In the genomic region with DNA sequence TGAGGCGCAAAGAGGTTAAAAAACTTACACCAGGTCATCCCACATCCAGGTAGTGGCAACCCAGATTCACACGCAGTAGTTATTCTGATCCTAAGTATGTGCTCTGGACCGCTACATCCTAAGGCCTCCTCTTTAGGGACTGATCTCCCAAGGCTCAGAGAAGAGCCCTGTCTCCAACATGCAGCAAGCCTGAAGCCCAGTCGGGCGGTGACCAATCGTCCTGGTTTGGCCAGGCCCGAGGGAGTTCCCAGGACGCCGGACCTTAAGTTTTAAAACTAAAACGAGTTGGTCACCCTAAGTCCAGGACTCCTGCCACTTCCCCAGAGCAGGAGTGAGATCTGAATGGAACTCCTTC, we compare ENCODE assay signal across 1 cellular context.
A peak's percentile ranks its signal among the peaks of the same experiment; 100 is the strongest.
TF ChIP-seq lines count a peak whose summit lies in the region.

No MANE protein-coding gene starts in this region.

TF ChIP-seq in HepG2, 621 proteins besides CTCF, POLR2A, EP300 and RAD21 (continues in another document):
- TF ChIP-seq, protein P1, sequence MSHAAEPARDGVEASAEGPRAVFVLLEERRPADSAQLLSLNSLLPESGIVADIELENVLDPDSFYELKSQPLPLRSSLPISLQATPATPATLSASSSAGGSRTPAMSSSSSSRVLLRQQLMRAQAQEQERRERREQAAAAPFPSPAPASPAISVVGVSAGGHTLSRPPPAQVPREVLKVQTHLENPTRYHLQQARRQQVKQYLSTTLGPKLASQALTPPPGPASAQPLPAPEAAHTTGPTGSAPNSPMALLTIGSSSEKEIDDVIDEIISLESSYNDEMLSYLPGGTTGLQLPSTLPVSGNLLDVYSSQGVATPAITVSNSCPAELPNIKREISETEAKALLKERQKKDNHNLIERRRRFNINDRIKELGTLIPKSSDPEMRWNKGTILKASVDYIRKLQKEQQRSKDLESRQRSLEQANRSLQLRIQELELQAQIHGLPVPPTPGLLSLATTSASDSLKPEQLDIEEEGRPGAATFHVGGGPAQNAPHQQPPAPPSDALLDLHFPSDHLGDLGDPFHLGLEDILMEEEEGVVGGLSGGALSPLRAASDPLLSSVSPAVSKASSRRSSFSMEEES (CRISPR knock-in tag; IDR thresholded peaks at IDR 0.05) = no peak
- TF ChIP-seq ZNF44 (CRISPR knock-in tag; IDR thresholded peaks at IDR 0.05) (no peak), NBN (conservative IDR thresholded peaks at IDR 0.05) (no peak), GATAD2A (CRISPR knock-in tag; IDR thresholded peaks at IDR 0.05) (no peak), ZSCAN9 (CRISPR knock-in tag; IDR thresholded peaks at IDR 0.05; ENCODE audit: borderline replicate concordance) (no peak), KDM5B (CRISPR knock-in tag; IDR thresholded peaks at IDR 0.05; ENCODE audit: borderline replicate concordance) (no peak), HNRNPK (IDR thresholded peaks at IDR 0.05; ENCODE audit: low read depth, low read length, poor library complexity, severe bottlenecking) (no peak), PCBP1 (IDR thresholded peaks at IDR 0.05; ENCODE audit: borderline replicate concordance, low read depth, low read length) (no peak), KDM2A (CRISPR knock-in tag; IDR thresholded peaks at IDR 0.05; ENCODE audit: borderline replicate concordance, low read depth) (no peak), ZNF850 (CRISPR knock-in tag; conservative IDR thresholded peaks at IDR 0.05) (no peak), MXD4 (CRISPR knock-in tag; IDR thresholded peaks at IDR 0.05) (no peak), SIX4 (CRISPR knock-in tag; IDR thresholded peaks at IDR 0.05) (no peak), KLF13 (CRISPR knock-in tag; IDR thresholded peaks at IDR 0.05) (no peak), ZFP41 (CRISPR knock-in tag; IDR thresholded peaks at IDR 0.05; ENCODE audit: borderline replicate concordance) (no peak), ZNF530 (CRISPR knock-in tag; IDR thresholded peaks at IDR 0.05; ENCODE audit: low read depth) (no peak), ZNF20 (CRISPR knock-in tag; IDR thresholded peaks at IDR 0.05) (no peak), FOXA1 (IDR thresholded peaks at IDR 0.05) (no peak), FOXA1 (CRISPR knock-in tag; IDR thresholded peaks at IDR 0.05) (no peak), ZSCAN22 (CRISPR knock-in tag; IDR thresholded peaks at IDR 0.05) (no peak), ZNF446 (CRISPR knock-in tag; IDR thresholded peaks at IDR 0.05) (no peak), HDAC6 (IDR thresholded peaks at IDR 0.05; ENCODE audit: low read depth, low read length) (no peak), PCBP2 (optimal IDR thresholded peaks at IDR 0.05; ENCODE audit: low read depth, low read length, poor library complexity, severe bottlenecking) (no peak), ZFYVE20 (CRISPR knock-in tag; IDR thresholded peaks at IDR 0.05; ENCODE audit: borderline replicate concordance, low read depth) (no peak), KDM1A (CRISPR knock-in tag; IDR thresholded peaks at IDR 0.05) (no peak), SNAI1 (CRISPR knock-in tag; IDR thresholded peaks at IDR 0.05; ENCODE audit: borderline replicate concordance) (no peak), ZNF772 (CRISPR knock-in tag; IDR thresholded peaks at IDR 0.05) (peak; percentile 11; the same call in 1 of the 2 replicates)
- TF ChIP-seq, protein P2, sequence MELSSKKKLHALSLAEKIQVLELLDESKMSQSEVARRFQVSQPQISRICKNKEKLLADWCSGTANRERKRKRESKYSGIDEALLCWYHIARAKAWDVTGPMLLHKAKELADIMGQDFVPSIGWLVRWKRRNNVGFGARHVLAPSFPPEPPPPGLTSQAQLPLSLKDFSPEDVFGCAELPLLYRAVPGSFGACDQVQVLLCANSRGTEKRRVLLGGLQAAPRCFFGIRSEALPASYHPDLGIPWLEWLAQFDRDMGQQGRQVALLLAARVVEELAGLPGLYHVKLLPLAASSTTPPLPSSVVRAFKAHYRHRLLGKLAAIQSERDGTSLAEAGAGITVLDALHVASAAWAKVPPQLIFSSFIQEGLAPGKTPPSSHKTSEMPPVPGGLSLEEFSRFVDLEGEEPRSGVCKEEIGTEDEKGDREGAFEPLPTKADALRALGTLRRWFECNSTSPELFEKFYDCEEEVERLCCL (CRISPR knock-in tag; IDR thresholded peaks at IDR 0.05; ENCODE audit: borderline replicate concordance) = 0 out of 2 replicates have a peak, but pooled peaks have one; percentile 4
- TF ChIP-seq, protein P3, sequence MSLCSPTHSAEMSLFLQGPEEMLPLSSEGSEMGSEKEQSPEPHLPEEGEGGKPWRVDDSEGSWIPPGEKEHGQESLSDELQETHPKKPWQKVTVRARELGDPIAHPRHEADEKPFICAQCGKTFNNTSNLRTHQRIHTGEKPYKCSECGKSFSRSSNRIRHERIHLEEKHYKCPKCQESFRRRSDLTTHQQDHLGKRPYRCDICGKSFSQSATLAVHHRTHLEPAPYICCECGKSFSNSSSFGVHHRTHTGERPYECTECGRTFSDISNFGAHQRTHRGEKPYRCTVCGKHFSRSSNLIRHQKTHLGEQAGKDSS (CRISPR knock-in tag; IDR thresholded peaks at IDR 0.05; ENCODE audit: borderline replicate concordance, low read depth) = 0 out of 2 replicates have a peak, but pooled peaks have one; percentile 1
- TF ChIP-seq, protein P4, sequence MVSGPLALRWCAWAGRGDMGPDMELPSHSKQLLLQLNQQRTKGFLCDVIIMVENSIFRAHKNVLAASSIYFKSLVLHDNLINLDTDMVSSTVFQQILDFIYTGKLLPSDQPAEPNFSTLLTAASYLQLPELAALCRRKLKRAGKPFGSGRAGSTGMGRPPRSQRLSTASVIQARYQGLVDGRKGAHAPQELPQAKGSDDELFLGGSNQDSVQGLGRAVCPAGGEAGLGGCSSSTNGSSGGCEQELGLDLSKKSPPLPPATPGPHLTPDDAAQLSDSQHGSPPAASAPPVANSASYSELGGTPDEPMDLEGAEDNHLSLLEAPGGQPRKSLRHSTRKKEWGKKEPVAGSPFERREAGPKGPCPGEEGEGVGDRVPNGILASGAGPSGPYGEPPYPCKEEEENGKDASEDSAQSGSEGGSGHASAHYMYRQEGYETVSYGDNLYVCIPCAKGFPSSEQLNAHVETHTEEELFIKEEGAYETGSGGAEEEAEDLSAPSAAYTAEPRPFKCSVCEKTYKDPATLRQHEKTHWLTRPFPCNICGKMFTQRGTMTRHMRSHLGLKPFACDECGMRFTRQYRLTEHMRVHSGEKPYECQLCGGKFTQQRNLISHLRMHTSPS (CRISPR knock-in tag; IDR thresholded peaks at IDR 0.05; ENCODE audit: low read depth) = no peak
- TF ChIP-seq, protein P5, sequence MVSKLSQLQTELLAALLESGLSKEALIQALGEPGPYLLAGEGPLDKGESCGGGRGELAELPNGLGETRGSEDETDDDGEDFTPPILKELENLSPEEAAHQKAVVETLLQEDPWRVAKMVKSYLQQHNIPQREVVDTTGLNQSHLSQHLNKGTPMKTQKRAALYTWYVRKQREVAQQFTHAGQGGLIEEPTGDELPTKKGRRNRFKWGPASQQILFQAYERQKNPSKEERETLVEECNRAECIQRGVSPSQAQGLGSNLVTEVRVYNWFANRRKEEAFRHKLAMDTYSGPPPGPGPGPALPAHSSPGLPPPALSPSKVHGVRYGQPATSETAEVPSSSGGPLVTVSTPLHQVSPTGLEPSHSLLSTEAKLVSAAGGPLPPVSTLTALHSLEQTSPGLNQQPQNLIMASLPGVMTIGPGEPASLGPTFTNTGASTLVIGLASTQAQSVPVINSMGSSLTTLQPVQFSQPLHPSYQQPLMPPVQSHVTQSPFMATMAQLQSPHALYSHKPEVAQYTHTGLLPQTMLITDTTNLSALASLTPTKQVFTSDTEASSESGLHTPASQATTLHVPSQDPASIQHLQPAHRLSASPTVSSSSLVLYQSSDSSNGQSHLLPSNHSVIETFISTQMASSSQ (IDR thresholded peaks at IDR 0.05; ENCODE audit: low read depth) = no peak
- TF ChIP-seq, protein P5 (CRISPR knock-in tag; IDR thresholded peaks at IDR 0.05; ENCODE audit: borderline replicate concordance) = no peak
- TF ChIP-seq, protein P6, sequence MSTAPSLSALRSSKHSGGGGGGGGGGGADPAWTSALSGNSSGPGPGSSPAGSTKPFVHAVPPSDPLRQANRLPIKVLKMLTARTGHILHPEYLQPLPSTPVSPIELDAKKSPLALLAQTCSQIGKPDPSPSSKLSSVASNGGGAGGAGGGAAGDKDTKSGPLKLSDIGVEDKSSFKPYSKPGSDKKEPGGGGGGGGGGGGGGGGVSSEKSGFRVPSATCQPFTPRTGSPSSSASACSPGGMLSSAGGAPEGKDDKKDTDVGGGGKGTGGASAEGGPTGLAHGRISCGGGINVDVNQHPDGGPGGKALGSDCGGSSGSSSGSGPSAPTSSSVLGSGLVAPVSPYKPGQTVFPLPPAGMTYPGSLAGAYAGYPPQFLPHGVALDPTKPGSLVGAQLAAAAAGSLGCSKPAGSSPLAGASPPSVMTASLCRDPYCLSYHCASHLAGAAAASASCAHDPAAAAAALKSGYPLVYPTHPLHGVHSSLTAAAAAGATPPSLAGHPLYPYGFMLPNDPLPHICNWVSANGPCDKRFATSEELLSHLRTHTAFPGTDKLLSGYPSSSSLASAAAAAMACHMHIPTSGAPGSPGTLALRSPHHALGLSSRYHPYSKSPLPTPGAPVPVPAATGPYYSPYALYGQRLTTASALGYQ (CRISPR knock-in tag; IDR thresholded peaks at IDR 0.05) = no peak
- TF ChIP-seq, protein P7, sequence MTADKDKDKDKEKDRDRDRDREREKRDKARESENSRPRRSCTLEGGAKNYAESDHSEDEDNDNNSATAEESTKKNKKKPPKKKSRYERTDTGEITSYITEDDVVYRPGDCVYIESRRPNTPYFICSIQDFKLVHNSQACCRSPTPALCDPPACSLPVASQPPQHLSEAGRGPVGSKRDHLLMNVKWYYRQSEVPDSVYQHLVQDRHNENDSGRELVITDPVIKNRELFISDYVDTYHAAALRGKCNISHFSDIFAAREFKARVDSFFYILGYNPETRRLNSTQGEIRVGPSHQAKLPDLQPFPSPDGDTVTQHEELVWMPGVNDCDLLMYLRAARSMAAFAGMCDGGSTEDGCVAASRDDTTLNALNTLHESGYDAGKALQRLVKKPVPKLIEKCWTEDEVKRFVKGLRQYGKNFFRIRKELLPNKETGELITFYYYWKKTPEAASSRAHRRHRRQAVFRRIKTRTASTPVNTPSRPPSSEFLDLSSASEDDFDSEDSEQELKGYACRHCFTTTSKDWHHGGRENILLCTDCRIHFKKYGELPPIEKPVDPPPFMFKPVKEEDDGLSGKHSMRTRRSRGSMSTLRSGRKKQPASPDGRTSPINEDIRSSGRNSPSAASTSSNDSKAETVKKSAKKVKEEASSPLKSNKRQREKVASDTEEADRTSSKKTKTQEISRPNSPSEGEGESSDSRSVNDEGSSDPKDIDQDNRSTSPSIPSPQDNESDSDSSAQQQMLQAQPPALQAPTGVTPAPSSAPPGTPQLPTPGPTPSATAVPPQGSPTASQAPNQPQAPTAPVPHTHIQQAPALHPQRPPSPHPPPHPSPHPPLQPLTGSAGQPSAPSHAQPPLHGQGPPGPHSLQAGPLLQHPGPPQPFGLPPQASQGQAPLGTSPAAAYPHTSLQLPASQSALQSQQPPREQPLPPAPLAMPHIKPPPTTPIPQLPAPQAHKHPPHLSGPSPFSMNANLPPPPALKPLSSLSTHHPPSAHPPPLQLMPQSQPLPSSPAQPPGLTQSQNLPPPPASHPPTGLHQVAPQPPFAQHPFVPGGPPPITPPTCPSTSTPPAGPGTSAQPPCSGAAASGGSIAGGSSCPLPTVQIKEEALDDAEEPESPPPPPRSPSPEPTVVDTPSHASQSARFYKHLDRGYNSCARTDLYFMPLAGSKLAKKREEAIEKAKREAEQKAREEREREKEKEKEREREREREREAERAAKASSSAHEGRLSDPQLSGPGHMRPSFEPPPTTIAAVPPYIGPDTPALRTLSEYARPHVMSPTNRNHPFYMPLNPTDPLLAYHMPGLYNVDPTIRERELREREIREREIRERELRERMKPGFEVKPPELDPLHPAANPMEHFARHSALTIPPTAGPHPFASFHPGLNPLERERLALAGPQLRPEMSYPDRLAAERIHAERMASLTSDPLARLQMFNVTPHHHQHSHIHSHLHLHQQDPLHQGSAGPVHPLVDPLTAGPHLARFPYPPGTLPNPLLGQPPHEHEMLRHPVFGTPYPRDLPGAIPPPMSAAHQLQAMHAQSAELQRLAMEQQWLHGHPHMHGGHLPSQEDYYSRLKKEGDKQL (CRISPR knock-in tag; IDR thresholded peaks at IDR 0.05; ENCODE audit: low read depth) = no peak
- TF ChIP-seq, protein P8, sequence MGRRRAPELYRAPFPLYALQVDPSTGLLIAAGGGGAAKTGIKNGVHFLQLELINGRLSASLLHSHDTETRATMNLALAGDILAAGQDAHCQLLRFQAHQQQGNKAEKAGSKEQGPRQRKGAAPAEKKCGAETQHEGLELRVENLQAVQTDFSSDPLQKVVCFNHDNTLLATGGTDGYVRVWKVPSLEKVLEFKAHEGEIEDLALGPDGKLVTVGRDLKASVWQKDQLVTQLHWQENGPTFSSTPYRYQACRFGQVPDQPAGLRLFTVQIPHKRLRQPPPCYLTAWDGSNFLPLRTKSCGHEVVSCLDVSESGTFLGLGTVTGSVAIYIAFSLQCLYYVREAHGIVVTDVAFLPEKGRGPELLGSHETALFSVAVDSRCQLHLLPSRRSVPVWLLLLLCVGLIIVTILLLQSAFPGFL (CRISPR knock-in tag; IDR thresholded peaks at IDR 0.05) = 0 out of 2 replicates have a peak, but pooled peaks have one; percentile 44
- TF ChIP-seq, protein P9, sequence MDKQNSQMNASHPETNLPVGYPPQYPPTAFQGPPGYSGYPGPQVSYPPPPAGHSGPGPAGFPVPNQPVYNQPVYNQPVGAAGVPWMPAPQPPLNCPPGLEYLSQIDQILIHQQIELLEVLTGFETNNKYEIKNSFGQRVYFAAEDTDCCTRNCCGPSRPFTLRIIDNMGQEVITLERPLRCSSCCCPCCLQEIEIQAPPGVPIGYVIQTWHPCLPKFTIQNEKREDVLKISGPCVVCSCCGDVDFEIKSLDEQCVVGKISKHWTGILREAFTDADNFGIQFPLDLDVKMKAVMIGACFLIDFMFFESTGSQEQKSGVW (CRISPR knock-in tag; IDR thresholded peaks at IDR 0.05; ENCODE audit: borderline replicate concordance) = 0 out of 2 replicates have a peak, but pooled peaks have one; percentile 22
